ENCODE assay signal across 8 cellular contexts in genomic region chr10:35379226-35380137, GRCh38. TPM values are rescaled to one million over a fixed set of nuclear protein-coding genes. Genes with fewer than 3 reads are reported as not detected.
DNase-seq lines count a peak whose midpoint lies in the region; ATAC-seq, FAIRE-seq and TF ChIP-seq lines count a peak whose summit lies in the region.

No MANE protein-coding gene starts in this region.

- no peak overlapping the region for H3K4me3 Mint-ChIP-seq in endodermal cell
- H3K4me3 Mint-ChIP-seq in nephron progenitor cell, result peak overlapping the region; percentile 33

- H3K4me1 Mint-ChIP-seq in endodermal cell (peaks cover 43% of the 10 kb centered on the region), nephron progenitor cell (peaks cover 43% of the 10 kb centered on the region)

- no peak overlapping the region for H3K4me3 ChIP-seq in endodermal cell (ENCODE audit: low read length)

- H3K27ac Mint-ChIP-seq in endodermal cell (peak overlapping the region; percentile 83), nephron progenitor cell (peak overlapping the region; percentile 81)

- H3K36me3 Mint-ChIP-seq in endodermal cell (ENCODE audit: low read depth) (no peaks in the 10 kb centered on the region), nephron progenitor cell (ENCODE audit: low read depth) (peaks cover 8% of the 10 kb centered on the region)

- H3K27me3 Mint-ChIP-seq in endodermal cell (ENCODE audit: insufficient read depth) (no peaks in the 10 kb centered on the region), nephron progenitor cell (ENCODE audit: low read depth, poor library complexity) (no peaks in the 10 kb centered on the region)

- H3K36me3 ChIP-seq in endodermal cell (ENCODE audit: control insufficient read depth, insufficient read depth, low read length), result no peaks in the 10 kb centered on the region

- H3K27ac ChIP-seq in endodermal cell (ENCODE audit: low read depth, low read length), result no peak overlapping the region

- peaks cover 13% of the 10 kb centered on the region for H3K4me1 ChIP-seq in endodermal cell (ENCODE audit: control insufficient read depth, insufficient read depth, low read length)

- H3K9me3 Mint-ChIP-seq in endodermal cell, result peaks cover 2% of the 10 kb centered on the region
- H3K9me3 Mint-ChIP-seq in nephron progenitor cell, result peaks cover 4% of the 10 kb centered on the region

- DNase-seq in NAMALWA (ENCODE audit: low spot score) (peak; percentile 92), endodermal cell (peak; percentile 70), nephron progenitor cell (no peak), DMS79 (lab: John Stamatoyannopoulos, UW) (no peak), urothelium cell line (ENCODE audit: low spot score) (no peak), T-helper 9 cell (no peak)

- no peaks in the 10 kb centered on the region for H3K27me3 ChIP-seq in endodermal cell (ENCODE audit: control insufficient read depth, insufficient read depth, low read length, poor library complexity, severe bottlenecking)

- WGBS in endodermal cell (ENCODE audit: insufficient coverage in 1 of 2, insufficient read length in 1 of 2), 2 experiments, result 79 to 92% methylated on average over 8 to 10 of the region's 11 CpGs

- TF ChIP-seq CTCF in endodermal cell (conservative IDR thresholded peaks at IDR 0.05) (peak; percentile 17), nephron progenitor cell (IDR thresholded peaks at IDR 0.05) (no peak)

- ATAC-seq in GM18498 (IDR thresholded peaks at IDR 0.05; ENCODE audit: unreplicated experiment) (peak; percentile 68), GM21786 (IDR thresholded peaks at IDR 0.05; ENCODE audit: unreplicated experiment) (peak; percentile 77)

- H3K9ac ChIP-seq in endodermal cell (ENCODE audit: extremely low read depth, low read length, poor library complexity, severe bottlenecking), result no peak overlapping the region

- FAIRE-seq in urothelium cell line (lab: Jason Lieb, UNC), result no peak

- no peaks in the 10 kb centered on the region for H3K9me3 ChIP-seq in endodermal cell (ENCODE audit: control insufficient read depth, low read length)

RNA-seq across cellular contexts. Expression of gene CCNY, which starts 43.2 kb away (rescaled TPM):
- total RNA-seq in endodermal cell, result 10 to 100 TPM; 60.5 to 65.9 TPM
- 47.6 TPM for polyA plus RNA-seq in endodermal cell (2013, experiment 1 of 2)
- 44.6 TPM for polyA plus RNA-seq in endodermal cell (2013, experiment 2 of 2)

Comparison
In these comparisons a context has a peak if more than half of its experiments do, and no peak if none do; other contexts are left out.
1. DNase-seq: peak in NAMALWA (single experiment) and endodermal cell (single experiment); none in nephron progenitor cell (single experiment), DMS79 (single experiment), urothelium cell line (single experiment) and T-helper 9 cell (single experiment).